In the genomic region with DNA sequence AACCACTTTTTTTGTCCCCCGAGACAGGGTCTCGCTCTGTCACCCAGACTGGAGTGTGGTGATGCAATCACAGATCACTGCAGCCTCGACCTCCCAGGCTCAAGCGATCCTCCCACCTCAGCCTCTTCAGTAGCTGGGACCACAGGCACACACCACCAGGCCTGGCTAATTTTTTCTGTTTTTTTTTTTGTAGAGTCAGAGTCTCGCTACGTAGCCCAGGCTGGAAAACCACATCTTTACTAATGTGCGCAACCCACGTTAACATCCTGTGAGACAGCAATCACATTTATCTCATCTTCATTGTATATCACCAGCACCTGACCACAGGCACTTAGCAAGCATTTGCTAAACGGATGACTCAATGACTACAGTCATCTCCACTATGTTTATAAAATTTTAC, we compare ENCODE assay signal across 9 cellular contexts.
DNase-seq lines count a peak whose midpoint lies in the region; ATAC-seq, FAIRE-seq and TF ChIP-seq lines count a peak whose summit lies in the region.
"Had no signal": no experiment of that assay in that cellular context is flagged by ENCODE, and none has a peak within 500 bp of the region (broad histone marks: within the 10 kb centered on the region; RNA-seq: fewer than 3 reads in every experiment).

No MANE protein-coding gene starts in this region.

- TF ChIP-seq POLR2A in breast epithelium (IDR thresholded peaks at IDR 0.05) (no peak), testis (IDR thresholded peaks at IDR 0.05) (no peak)

- intact Hi-C loops in MCF 10A (cut with micrococcal nuclease): no loop called here
- intact Hi-C loops in breast epithelium (cut with DNase I; ENCODE audit: low total_unique reads): no loop called here
- intact Hi-C loops in testis (cut with DNase I; ENCODE audit: low total_unique reads): no loop called here

- H3K27ac ChIP-seq in breast epithelium (no peak overlapping the region), testis (no peak overlapping the region)

- H3K4me1 Mint-ChIP-seq in MCF 10A (ENCODE audit: insufficient read depth, unreplicated experiment): peaks cover 20% of the 10 kb centered on the region

- POLR2A ChIA-PET in MCF 10A (lab: Yijun Ruan, JAX): no interaction called here

- H3K4me3 ChIP-seq in breast epithelium (no peak overlapping the region), kidney epithelial cell (ENCODE audit: low read depth, low read length) (no peak overlapping the region), testis (no peak overlapping the region)

- H3K9me3 Mint-ChIP-seq in MCF 10A (ENCODE audit: unreplicated experiment): no peaks in the 10 kb centered on the region

- H3K4me1 ChIP-seq in breast epithelium (no peaks in the 10 kb centered on the region), testis (no peaks in the 10 kb centered on the region)

- BruUV-seq in MCF 10A (replicated peaks; lab: Mats Ljungman, UMichigan): no TSS peak

- WGBS in testis, 2 donors: 90 to 94% methylated on average over 9 of the region's 9 CpGs

- CTCF ChIA-PET in MCF 10A (lab: Yijun Ruan, JAX): interaction anchor here (0.6 to 3.4 kb wide), 3 partner anchors 10 to 199 kb away, joined by 3 to 25 read pairs (median 6); no protein-coding TSS in a partner anchor

- H3K27me3 ChIP-seq in breast epithelium (no peaks in the 10 kb centered on the region), kidney epithelial cell (ENCODE audit: control insufficient read depth, insufficient read depth, low read length) (no peaks in the 10 kb centered on the region), testis (no peaks in the 10 kb centered on the region)

- TF ChIP-seq CTCF in MCF 10A (IDR thresholded peaks at IDR 0.05; ENCODE audit: unreplicated experiment) (no peak), breast epithelium (IDR thresholded peaks at IDR 0.05) (no peak), kidney epithelial cell (IDR thresholded peaks at IDR 0.05; ENCODE audit: insufficient read depth, low read length, poor library complexity, severe bottlenecking) (no peak), testis (IDR thresholded peaks at IDR 0.05) (no peak)

- H3K27ac Mint-ChIP-seq in MCF 10A (ENCODE audit: low read depth, unreplicated experiment): peak overlapping the region; percentile 51

- H3K36me3 Mint-ChIP-seq in MCF 10A (ENCODE audit: insufficient read depth, unreplicated experiment): peaks cover 9% of the 10 kb centered on the region

- no peak for ATAC-seq in GM18517 (IDR thresholded peaks at IDR 0.05; ENCODE audit: unreplicated experiment)
- ATAC-seq: sciatic nerve had no signal

- DNase-seq in MCF 10A (ENCODE audit: unreplicated experiment) (peak; percentile 55), breast epithelium (ENCODE audit: low spot score in 2 of 2) (no peak), kidney epithelial cell (ENCODE audit: low read depth) (peak; percentile 90), urothelium cell line (ENCODE audit: low spot score) (peak; percentile 71), epidermal melanocyte (ENCODE audit: insufficient read length, low spot score) (no peak), testis (no peak)
- DNase-seq in activated T-cell treated with anti-CD3 and anti-CD28 coated beads, Interleukin-2, amount 50 U/mL, for 1 hour: peak; percentile 48

- H3K27me3 Mint-ChIP-seq in MCF 10A (ENCODE audit: insufficient read depth, unreplicated experiment): no peaks in the 10 kb centered on the region

- no peaks in the 10 kb centered on the region for H3K9me3 ChIP-seq in breast epithelium
- no peaks in the 10 kb centered on the region for H3K9me3 ChIP-seq in testis

- no peak overlapping the region for H3K4me3 Mint-ChIP-seq in MCF 10A (ENCODE audit: unreplicated experiment)

- FAIRE-seq in urothelium cell line (lab: Jason Lieb, UNC): no peak

- H3K36me3 ChIP-seq in breast epithelium: no peaks in the 10 kb centered on the region
- H3K36me3 ChIP-seq in kidney epithelial cell (ENCODE audit: control insufficient read depth, insufficient read depth, low read length): no peaks in the 10 kb centered on the region
- H3K36me3 ChIP-seq in testis (ENCODE audit: low read depth, missing control alignments): no peaks in the 10 kb centered on the region

Comparison
In these comparisons a context has a peak if more than half of its experiments do, and no peak if none do; other contexts are left out.
1. DNase-seq: peak in MCF 10A (single experiment), activated T-cell treated with anti-CD3 and anti-CD28 coated beads, Interleukin-2, amount 50 U/mL, for 1 hour (single experiment), kidney epithelial cell (single experiment) and urothelium cell line (single experiment); none in breast epithelium (0 of 2), epidermal melanocyte (single experiment) and testis (single experiment).